19 cellular contexts compared by ENCODE assay signal in genomic region chr11:61553373-61554171, GRCh38. TPM values are rescaled to one million over a fixed set of nuclear protein-coding genes. Genes with fewer than 3 reads are reported as not detected.
A peak's percentile ranks its signal among the peaks of the same experiment; 100 is the strongest.
DNase-seq lines count a peak whose midpoint lies in the region; TF ChIP-seq lines count a peak whose summit lies in the region.
"Had no signal": no experiment of that assay in that cellular context is flagged by ENCODE, and none has a peak within 500 bp of the region (broad histone marks: within the 10 kb centered on the region; RNA-seq: fewer than 3 reads in every experiment).

No MANE protein-coding gene starts in this region.

- 84% methylated on average over 9 of the region's 15 CpGs for WGBS in mammary epithelial cell (ENCODE audit: low coverage, missing lambda C conversion rate)

- BruUV-seq in mammary epithelial cell (replicated peaks; lab: Mats Ljungman, UMichigan), result no TSS peak

- H3K27ac ChIP-seq in VCaP (peak overlapping the region; percentile 80; the same call in 1 of the 2 replicates), neural progenitor cell (no peak overlapping the region), mammary epithelial cell (ENCODE audit: insufficient read depth, low read depth, low read length) (no peak overlapping the region)
- H3K27ac ChIP-seq: esophagus squamous epithelium, sigmoid colon, SK-N-MC had no signal

- in situ Hi-C loops in mammary epithelial cell (cut with MboI; ENCODE audit: low sequenced_read_pairs in 2 of 2), result no loop called here

- CTCF ChIA-PET in mammary epithelial cell (lab: Charles Lee; ENCODE audit: low non-redundant PET), result no interaction called here

- H3K4me2 ChIP-seq in neural progenitor cell (peak overlapping the region; percentile 38), mammary epithelial cell (ENCODE audit: insufficient read depth, low read depth, low read length) (no peak overlapping the region)

- H3K9me3 Mint-ChIP-seq in neural progenitor cell, result no peaks in the 10 kb centered on the region
- H3K9me3 Mint-ChIP-seq: activated CD8-positive, alpha-beta T cell treated with anti-CD3 and anti-CD28 coated beads for 36 hours; activated T-cell treated with anti-CD3 and anti-CD28 coated beads, Interleukin-2, amount 50 U/mL, for 72 hours had no signal

- peaks cover 41% of the 10 kb centered on the region for H3K27me3 Mint-ChIP-seq in neural progenitor cell (ENCODE audit: insufficient read depth, low read depth)

- DNase-seq in D341Med (ENCODE audit: low spot score) (peak; percentile 63), H7 (peak; percentile 71), neural progenitor cell (ENCODE audit: low spot score) (no peak), epidermal melanocyte (ENCODE audit: insufficient read length, low spot score) (no peak), mammary epithelial cell (no peak)
- DNase-seq in stimulated activated CD4-positive, alpha-beta T cell treated with anti-CD3 and anti-CD28 coated beads, Interleukin-2, amount 100 ng/mL, for 24 hours, result no peak
- DNase-seq: activated T-cell treated with anti-CD3 and anti-CD28 coated beads, Interleukin-2, amount 50 U/mL, for 72 hours; effector memory CD4-positive, alpha-beta T cell; esophagus squamous epithelium; MG63; NCI-H1694; NCI-H774; occipital lobe; sigmoid colon; T-helper 9 cell; thyroid gland had no signal

- H3K4me3 Mint-ChIP-seq in neural progenitor cell, result peak overlapping the region; percentile 33
- H3K4me3 Mint-ChIP-seq: activated CD8-positive, alpha-beta T cell treated with anti-CD3 and anti-CD28 coated beads for 36 hours had no signal

- TF ChIP-seq CTCF in VCaP (conservative IDR thresholded peaks at IDR 0.05) (no peak), neural progenitor cell (IDR thresholded peaks at IDR 0.05) (no peak), mammary epithelial cell (conservative IDR thresholded peaks at IDR 0.05 in 1 of 2, IDR thresholded peaks at IDR 0.05 in 1 of 2; ENCODE audit: extremely low read depth in 1 of 2, insufficient read depth in 1 of 2, low read depth in 1 of 2, low read length in 2 of 2) (no peak)

- H3K27me3 ChIP-seq in H7 (ENCODE audit: control insufficient read depth, insufficient read depth, low read length) (peaks cover 22% of the 10 kb centered on the region), neural progenitor cell (peaks cover 29% of the 10 kb centered on the region), mammary epithelial cell (ENCODE audit: insufficient read depth, low read length) (peaks cover 4% of the 10 kb centered on the region)
- H3K27me3 ChIP-seq: MG63 had no signal

- peaks cover 1% of the 10 kb centered on the region for H3K36me3 Mint-ChIP-seq in neural progenitor cell

- H3K9ac ChIP-seq in neural progenitor cell, result no peak overlapping the region
- no peak overlapping the region for H3K9ac ChIP-seq in mammary epithelial cell (ENCODE audit: insufficient read depth, low read length)

- H3K4me1 ChIP-seq in neural progenitor cell (peaks cover 29% of the 10 kb centered on the region), mammary epithelial cell (ENCODE audit: insufficient read depth, low read length) (peaks cover 14% of the 10 kb centered on the region)

- H2AFZ ChIP-seq in neural progenitor cell (replicated peaks), result no peak overlapping the region
- no peak overlapping the region for H2AFZ ChIP-seq in mammary epithelial cell (ENCODE audit: low read depth, low read length)

- H3F3A ChIP-seq in neural progenitor cell (ENCODE audit: low read depth), result peaks cover 11% of the 10 kb centered on the region

- peaks cover 32% of the 10 kb centered on the region for H3K4me1 Mint-ChIP-seq in neural progenitor cell

- H3K9me3 ChIP-seq in neural progenitor cell (ENCODE audit: low read depth) (no peaks in the 10 kb centered on the region), mammary epithelial cell (replicated peaks; ENCODE audit: insufficient read depth, low read length) (no peaks in the 10 kb centered on the region)
- H3K9me3 ChIP-seq: esophagus squamous epithelium, MG63, sigmoid colon, thyroid gland had no signal

- peaks cover 6% of the 10 kb centered on the region for H4K20me1 ChIP-seq in neural progenitor cell (ENCODE audit: low read depth)
- H4K20me1 ChIP-seq in mammary epithelial cell (ENCODE audit: insufficient read depth, low read length), result no peaks in the 10 kb centered on the region

- H3K27ac Mint-ChIP-seq in neural progenitor cell, result peak overlapping the region; percentile 35
- H3K27ac Mint-ChIP-seq: activated CD8-positive, alpha-beta T cell treated with anti-CD3 and anti-CD28 coated beads for 36 hours; activated T-cell treated with anti-CD3 and anti-CD28 coated beads, Interleukin-2, amount 50 U/mL, for 72 hours had no signal

- H3K4me3 ChIP-seq in H7 (ENCODE audit: insufficient read depth, low read depth, low read length), result no peak overlapping the region
- H3K4me3 ChIP-seq in neural progenitor cell, result no peak overlapping the region
- H3K4me3 ChIP-seq in mammary epithelial cell (replicated peaks in 1 of 3; ENCODE audit: insufficient read depth in 1 of 3, low read depth in 2 of 3, low read length in 3 of 3), result no peak overlapping the region
- H3K4me3 ChIP-seq: esophagus squamous epithelium, MG63, sigmoid colon, SK-N-MC, thyroid gland had no signal

- dilution Hi-C loops in mammary epithelial cell (cut with HindIII; ENCODE audit: low sequenced_read_pairs), result no loop called here

- no peaks in the 10 kb centered on the region for H3K79me2 ChIP-seq in neural progenitor cell (ENCODE audit: low read depth)
- H3K79me2 ChIP-seq in mammary epithelial cell (ENCODE audit: insufficient read depth, low read length), result no peaks in the 10 kb centered on the region

- intact Hi-C loops in mammary epithelial cell (cut with micrococcal nuclease), result no loop called here

- H3K36me3 ChIP-seq in H7 (replicated peaks; ENCODE audit: control insufficient read depth, insufficient read depth, low read length) (no peaks in the 10 kb centered on the region), neural progenitor cell (no peaks in the 10 kb centered on the region), mammary epithelial cell (ENCODE audit: insufficient read depth, low read length) (no peaks in the 10 kb centered on the region)
- H3K36me3 ChIP-seq: esophagus squamous epithelium, MG63, sigmoid colon, thyroid gland had no signal

RNA-seq across cellular contexts. Expression of gene SYT7, which starts 27.3 kb away (rescaled TPM):
- total RNA-seq in H7 (2014; rRNA removed; shearing (Covaris generic)), result 3.6 and 4.8 TPM in 2 replicates
- total RNA-seq in neural progenitor cell (ENCODE audit: low replicate concordance), result 0.73 and 4.4 TPM in 2 replicates
- 10 to 100 TPM in 1 of 2 donors, 1 to 10 TPM in 1; 4.7 to 17.7 TPM for total RNA-seq in mammary epithelial cell
- 6.9 TPM for polyA plus RNA-seq in mammary epithelial cell
- 21.2 TPM for polyA minus RNA-seq in mammary epithelial cell
- total RNA-seq: activated CD8-positive, alpha-beta T cell treated with anti-CD3 and anti-CD28 coated beads for 36 hours; activated T-cell treated with anti-CD3 and anti-CD28 coated beads, Interleukin-2, amount 50 U/mL, for 72 hours had no signal

RNA-seq across cellular contexts. Expression of gene LRRC10B, which starts 45.0 kb away (rescaled TPM):
- total RNA-seq in H7 (2014; rRNA removed; shearing (Covaris generic)), result 2.5 and 2.6 TPM in 2 replicates
- total RNA-seq in neural progenitor cell (ENCODE audit: low replicate concordance) (0.74 TPM in 1 of 2 replicates, not detected in the other), mammary epithelial cell (under 1 TPM in 1 of 2 donors, not detected in 1; under 0.01 TPM)
- polyA plus RNA-seq in mammary epithelial cell, result 0.05 TPM
- not detected for polyA minus RNA-seq in mammary epithelial cell
- total RNA-seq: activated CD8-positive, alpha-beta T cell treated with anti-CD3 and anti-CD28 coated beads for 36 hours; activated T-cell treated with anti-CD3 and anti-CD28 coated beads, Interleukin-2, amount 50 U/mL, for 72 hours had no signal

Comparison
In these comparisons a context has a peak if more than half of its experiments do, and no peak if none do; other contexts are left out.
1. DNase-seq: peak in D341Med (single experiment) and H7 (single experiment); none in neural progenitor cell (single experiment), epidermal melanocyte (single experiment), mammary epithelial cell (single experiment) and stimulated activated CD4-positive, alpha-beta T cell treated with anti-CD3 and anti-CD28 coated beads, Interleukin-2, amount 100 ng/mL, for 24 hours (0 of 2).